In genomic region chr2:230924470-230925341, GRCh38 we compare ENCODE assay signal across 8 cellular contexts. TPM values are rescaled to one million over a fixed set of nuclear protein-coding genes. Genes with fewer than 3 reads are reported as not detected.
DNase-seq lines count a peak whose midpoint lies in the region; ATAC-seq and TF ChIP-seq lines count a peak whose summit lies in the region.

A gene with protein sequence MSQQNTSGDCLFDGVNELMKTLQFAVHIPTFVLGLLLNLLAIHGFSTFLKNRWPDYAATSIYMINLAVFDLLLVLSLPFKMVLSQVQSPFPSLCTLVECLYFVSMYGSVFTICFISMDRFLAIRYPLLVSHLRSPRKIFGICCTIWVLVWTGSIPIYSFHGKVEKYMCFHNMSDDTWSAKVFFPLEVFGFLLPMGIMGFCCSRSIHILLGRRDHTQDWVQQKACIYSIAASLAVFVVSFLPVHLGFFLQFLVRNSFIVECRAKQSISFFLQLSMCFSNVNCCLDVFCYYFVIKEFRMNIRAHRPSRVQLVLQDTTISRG (minus strand): TSS chr2:230925242. CDS start chr2:230910962, 14,280 bp downstream.

- no peak within 1 kb of the TSS for H2BK20ac ChIP-seq in H9 (ENCODE audit: low read depth, low read length, poor library complexity, severe bottlenecking)

- H3K27me3 Mint-ChIP-seq in H9 (ENCODE audit: low read depth) (peaks cover 4% of the 10 kb centered on the region), memory B cell (no peaks in the 10 kb centered on the region)

- no peaks in the 10 kb centered on the region for H3K9me3 ChIP-seq in H9 (ENCODE audit: control insufficient read depth, low read depth, low read length)
- no peaks in the 10 kb centered on the region for H3K9me3 ChIP-seq in transverse colon

- H3K36me3 Mint-ChIP-seq in H9 (ENCODE audit: insufficient read depth in 1 of 3, low read depth in 3 of 3): no peaks in the 10 kb centered on the region; a peak in 1 of 7 replicates
- peaks cover 1% of the 10 kb centered on the region for H3K36me3 Mint-ChIP-seq in memory B cell

- no peak within 1 kb of the TSS for H3K4ac ChIP-seq in H9 (ENCODE audit: low read depth, low read length)

- TF ChIP-seq CTCF in H9 (conservative IDR thresholded peaks at IDR 0.05) (peak; percentile 76), transverse colon (IDR thresholded peaks at IDR 0.05) (peak in 3 of 5 experiments; percentile 22 to 35 (median 24))

- H3K27me3 ChIP-seq in H9 (ENCODE audit: insufficient read depth, low read length): no peaks in the 10 kb centered on the region
- H3K27me3 ChIP-seq in transverse colon: peaks cover 4% of the 10 kb centered on the region

- no peak within 1 kb of the TSS for H2BK5ac ChIP-seq in H9 (ENCODE audit: insufficient read length, low read length)

- DNase-seq in H9: peak; percentile 69
- peak; percentile 0 for DNase-seq in NCI-H774 (lab: John Stamatoyannopoulos, UW)
- peak; percentile 10 to 52 for DNase-seq in activated T-helper 1 cell treated with anti-CD3 and anti-CD28 coated beads, Interleukin-2, amount 50 U/mL, for 16 hours (ENCODE audit: low read depth in 1 of 2, low spot score in 1 of 2)
- DNase-seq in memory B cell (ENCODE audit: low spot score in 2 of 2): peak in 1 of 2 donors; percentile 42
- DNase-seq in transverse colon: peak; percentile 56
- DNase-seq in NCI-H526 treated with DMSO at 0.1 percent for 48 hours (lab: John Stamatoyannopoulos, UW): no peak
- no peak for DNase-seq in NK-92 (lab: John Stamatoyannopoulos, UW; ENCODE audit: unreplicated experiment)

- H2BK120ac ChIP-seq in H9 (ENCODE audit: low read depth, low read length, poor library complexity, severe bottlenecking): no peak within 1 kb of the TSS

- H2BK12ac ChIP-seq in H9 (ENCODE audit: insufficient read length, low read depth, low read length): no peak within 1 kb of the TSS

- H3K79me1 ChIP-seq in H9 (ENCODE audit: insufficient read depth, low read depth, low read length, poor library complexity, severe bottlenecking): no peaks in the 10 kb centered on the region

- H3K56ac ChIP-seq in H9 (ENCODE audit: insufficient read length, low read depth, low read length): no peak within 1 kb of the TSS

- intact Hi-C loops in transverse colon (cut with DNase I; ENCODE audit: low total_unique reads): no loop called here

- peak; percentile 84 for ATAC-seq in memory B cell (ENCODE audit: low read depth)

- no peak within 1 kb of the TSS for H3K14ac ChIP-seq in H9 (ENCODE audit: insufficient read depth, low read length)

- H3K27ac Mint-ChIP-seq in H9: no peak within 1 kb of the TSS; a peak in 1 of 7 replicates
- H3K27ac Mint-ChIP-seq in memory B cell: peak within 1 kb of the TSS; percentile 48

- H3K4me1 ChIP-seq in H9 (ENCODE audit: insufficient read depth, low read length): no peaks in the 10 kb centered on the region
- no peaks in the 10 kb centered on the region for H3K4me1 ChIP-seq in transverse colon

- WGBS in H9 (ENCODE audit: extremely low coverage, insufficient read length, low lambda C conversion rate): no CpG with 5 or more reads among the region's 26 CpGs
- WGBS in transverse colon (ENCODE audit: low coverage in 1 of 2), 2 donors: 70 to 76% methylated on average over 2 to 26 of the region's 26 CpGs

- H3K23ac ChIP-seq in H9 (ENCODE audit: insufficient read length, low read depth, low read length): no peak within 1 kb of the TSS

- H3K79me2 ChIP-seq in H9 (ENCODE audit: insufficient read depth, low read length): no peaks in the 10 kb centered on the region

- no peak within 1 kb of the TSS for H3K4me2 ChIP-seq in H9 (ENCODE audit: insufficient read depth, insufficient read length, low read length)

- in situ Hi-C loops in transverse colon (cut with MboI; ENCODE audit: low pct_ligation_motif_present in 1 of 4, low pct_unique_long_range_greater_than_20kb in 1 of 4, low sequenced_read_pairs in 3 of 4): no loop called here

- H3K36me3 ChIP-seq in transverse colon: no peaks in the 10 kb centered on the region

- no peak within 1 kb of the TSS for H4K91ac ChIP-seq in H9 (ENCODE audit: insufficient read length, low read depth, low read length)

- H2AFZ ChIP-seq in H9 (ENCODE audit: low read length): no peak within 1 kb of the TSS

- H3K4me3 ChIP-seq in transverse colon: peak within 1 kb of the TSS in 1 of 4 donors; percentile 9

- peaks cover 0 to 3% of the 10 kb centered on the region in 2 experiments; a peak in 3 of 4 replicates for H3K4me1 Mint-ChIP-seq in H9
- H3K4me1 Mint-ChIP-seq in memory B cell: peaks cover 31% of the 10 kb centered on the region

- H4K8ac ChIP-seq in H9 (replicated peaks; ENCODE audit: insufficient read length, low read depth, low read length): no peak within 1 kb of the TSS

- TF ChIP-seq POLR2A in GM15510 (IDR thresholded peaks at IDR 0.05; ENCODE audit: borderline replicate concordance, extremely low read depth, insufficient read length) (peak; percentile 68), transverse colon (IDR thresholded peaks at IDR 0.05) (no peak)

- no peaks in the 10 kb centered on the region for H4K20me1 ChIP-seq in H9 (ENCODE audit: control insufficient read depth, insufficient read depth, insufficient read length)

- H2BK15ac ChIP-seq in H9 (ENCODE audit: low read depth, low read length): no peak within 1 kb of the TSS

- TF ChIP-seq EP300 in transverse colon (IDR thresholded peaks at IDR 0.05; ENCODE audit: low read depth): no peak

- H3K23me2 ChIP-seq in H9 (ENCODE audit: insufficient read length, low read depth, low read length, poor library complexity, severe bottlenecking): no peaks in the 10 kb centered on the region

- H2AK5ac ChIP-seq in H9 (ENCODE audit: insufficient read length, low read length): no peak within 1 kb of the TSS

- H3K4me3 Mint-ChIP-seq in H9 (no peak within 1 kb of the TSS), memory B cell (peak within 1 kb of the TSS; percentile 94)

- no peak within 1 kb of the TSS for H3K9ac ChIP-seq in H9 (ENCODE audit: extremely low read depth, insufficient read length, low read length)

- no peak within 1 kb of the TSS for H3K18ac ChIP-seq in H9 (ENCODE audit: insufficient read length, low read depth, low read length)

- H3K27ac ChIP-seq in H9 (ENCODE audit: insufficient read length, low read depth, low read length) (no peak within 1 kb of the TSS), transverse colon (peak within 1 kb of the TSS in 1 of 4 donors; percentile 21)

- H4K5ac ChIP-seq in H9 (ENCODE audit: insufficient read length, low read depth, low read length): no peak within 1 kb of the TSS

- H3T11ph ChIP-seq in H9 (ENCODE audit: low read length): no peak within 1 kb of the TSS

- H3K9me3 Mint-ChIP-seq in H9 (no peaks in the 10 kb centered on the region), memory B cell (no peaks in the 10 kb centered on the region)

RNA-seq across cellular contexts. Expression of the gene that starts here (rescaled TPM):
- 0.11 TPM in 1 of 2 replicates, not detected in the other for total RNA-seq in H9 (2021)
- 10 to 100 TPM in 1 of 4 donors, 1 to 10 TPM in 2, under 1 TPM in 1; 0.40 to 16.1 (median 2.0) TPM for total RNA-seq in transverse colon

Comparison
In these comparisons a context has a peak if more than half of its experiments do, and no peak if none do; other contexts are left out.
1. Peak in DNase-seq in H9; RNA of the gene not detected or under 1 TPM.
2. DNase-seq: peak in NCI-H774 (single experiment), activated T-helper 1 cell treated with anti-CD3 and anti-CD28 coated beads, Interleukin-2, amount 50 U/mL, for 16 hours (2 of 2) and transverse colon (single experiment); none in NCI-H526 treated with DMSO at 0.1 percent for 48 hours (single experiment) and NK-92 (single experiment).